Comparison of ENCODE assay signal across 19 cellular contexts in genomic region chr18:5391427-5391826, GRCh38.
DNase-seq lines count a peak whose midpoint lies in the region; ATAC-seq and TF ChIP-seq lines count a peak whose summit lies in the region.
"Had no signal": no experiment of that assay in that cellular context is flagged by ENCODE, and none has a peak within 500 bp of the region (broad histone marks: within the 10 kb centered on the region; RNA-seq: fewer than 3 reads in every experiment).

No MANE protein-coding gene starts in this region.

- H3K4me3 ChIP-seq in neural cell (ENCODE audit: low read length) = no peak overlapping the region
- H3K4me3 ChIP-seq: BLaER1 treated with 17β-estradiol and CSF1 and Interleukin-3, amounts not matched to agents 10 nM and 100 nM had no signal

- TF ChIP-seq RAD21 in neural cell (conservative IDR thresholded peaks at IDR 0.05) = no peak

- H3K9me3 ChIP-seq in neural cell (ENCODE audit: low read length) = no peaks in the 10 kb centered on the region
- H3K9me3 ChIP-seq: BE2C; BLaER1 treated with 17β-estradiol and CSF1 and Interleukin-3, amounts not matched to agents 10 nM and 100 nM had no signal

- no peaks in the 10 kb centered on the region for H3F3A ChIP-seq in neural cell (ENCODE audit: insufficient read depth, low read length, poor library complexity, severe bottlenecking)

- H2AFZ ChIP-seq in neural cell (ENCODE audit: low read depth, low read length) = no peak overlapping the region

- no peak for TF ChIP-seq CTCF in neural cell (IDR thresholded peaks at IDR 0.05; ENCODE audit: poor library complexity, severe bottlenecking)

- ATAC-seq in HG03571 (IDR thresholded peaks at IDR 0.05; ENCODE audit: unreplicated experiment) = no peak

- POLR2A ChIA-PET in HEK293T (lab: Yijun Ruan, JAX) = no interaction called here

- DNase-seq in NCI-H1694 (lab: John Stamatoyannopoulos, UW) (peak; percentile 11), NCI-H1694 treated with DMSO at 0.1 percent for 48 hours (lab: John Stamatoyannopoulos, UW) (no peak), OCI-M1 (lab: John Stamatoyannopoulos, UW) (peak; percentile 33), GOT3 (lab: John Stamatoyannopoulos, UW) (no peak), AML-193 (lab: John Stamatoyannopoulos, UW) (no peak), HEK293T (ENCODE audit: extremely low spot score) (no peak)
- DNase-seq: BE2C; Calu3; CD4-positive, alpha-beta T cell; CD8-positive, alpha-beta memory T cell; COR-L47; DMS53; DMS79 treated with DMSO at 0.1 percent for 48 hours; H7; HCEC 1CT had no signal

- CTCF ChIA-PET in HEK293T (lab: Yijun Ruan, JAX) = no interaction called here

- H3K9ac ChIP-seq in neural cell (ENCODE audit: low read length) = no peak overlapping the region
- H3K9ac ChIP-seq: BLaER1 treated with 17β-estradiol and CSF1 and Interleukin-3, amounts not matched to agents 10 nM and 100 nM had no signal

- H3K9me2 ChIP-seq in neural cell (ENCODE audit: insufficient read depth, low read length) = no peaks in the 10 kb centered on the region

- no peak overlapping the region for H3K4me2 ChIP-seq in neural cell (ENCODE audit: low read length)
- H3K4me2 ChIP-seq: BLaER1 treated with 17β-estradiol and CSF1 and Interleukin-3, amounts not matched to agents 10 nM and 100 nM had no signal

- no peaks in the 10 kb centered on the region for H4K20me1 ChIP-seq in neural cell (ENCODE audit: insufficient read depth)
- H4K20me1 ChIP-seq: BLaER1 treated with 17β-estradiol and CSF1 and Interleukin-3, amounts not matched to agents 10 nM and 100 nM had no signal

- no peaks in the 10 kb centered on the region for H3K27me3 ChIP-seq in neural cell (ENCODE audit: insufficient read depth, low read depth, low read length)
- H3K27me3 ChIP-seq: BE2C; BLaER1 treated with 17β-estradiol and CSF1 and Interleukin-3, amounts not matched to agents 10 nM and 100 nM had no signal

- H3K79me2 ChIP-seq in neural cell (replicated peaks; ENCODE audit: insufficient read depth, low read length) = no peaks in the 10 kb centered on the region

- H3K27ac ChIP-seq in neural cell (ENCODE audit: low read length) = no peak overlapping the region
- H3K27ac ChIP-seq: 22Rv1; BLaER1 treated with 17β-estradiol and CSF1 and Interleukin-3, amounts not matched to agents 10 nM and 100 nM had no signal

- TF ChIP-seq EP300 in neural cell (conservative IDR thresholded peaks at IDR 0.05; ENCODE audit: poor library complexity, severe bottlenecking) = peak; percentile 73

- H3K36me3 ChIP-seq in neural cell (ENCODE audit: insufficient read depth, low read length) = no peaks in the 10 kb centered on the region
- H3K36me3 ChIP-seq: BE2C had no signal

TF ChIP-seq in neural cell, 6 proteins besides CTCF, POLR2A, EP300 and RAD21:
- no peak for TF ChIP-seq TAF1 (IDR thresholded peaks at IDR 0.05; ENCODE audit: low read depth)
- TF ChIP-seq POLR2AphosphoS5 (IDR thresholded peaks at IDR 0.05) = peak; percentile 36
- no peak for TF ChIP-seq MXI1 (conservative IDR thresholded peaks at IDR 0.05; ENCODE audit: poor library complexity, severe bottlenecking)
- TF ChIP-seq REST (IDR thresholded peaks at IDR 0.05; ENCODE audit: borderline replicate concordance) = no peak
- no peak for TF ChIP-seq SMC3 (conservative IDR thresholded peaks at IDR 0.05; ENCODE audit: poor library complexity)
- no peak for TF ChIP-seq EZH2 (IDR thresholded peaks at IDR 0.05; ENCODE audit: borderline replicate concordance, insufficient read depth, low read length, poor library complexity, severe bottlenecking)

TF ChIP-seq in HEK293T, 16 proteins besides CTCF, POLR2A, EP300 and RAD21:
- no peak for TF ChIP-seq ZNF384 (IDR thresholded peaks at IDR 0.05)
TF ChIP-seq in HEK293T: peak in this region for 0.

Comparison
In these comparisons a context has a peak if more than half of its experiments do, and no peak if none do; other contexts are left out.
1. DNase-seq: peak in NCI-H1694 (single experiment) and OCI-M1 (single experiment); none in NCI-H1694 treated with DMSO at 0.1 percent for 48 hours (single experiment), GOT3 (single experiment), AML-193 (0 of 2) and HEK293T (single experiment).